ENCODE assay signal across 8 cellular contexts in the genomic region with DNA sequence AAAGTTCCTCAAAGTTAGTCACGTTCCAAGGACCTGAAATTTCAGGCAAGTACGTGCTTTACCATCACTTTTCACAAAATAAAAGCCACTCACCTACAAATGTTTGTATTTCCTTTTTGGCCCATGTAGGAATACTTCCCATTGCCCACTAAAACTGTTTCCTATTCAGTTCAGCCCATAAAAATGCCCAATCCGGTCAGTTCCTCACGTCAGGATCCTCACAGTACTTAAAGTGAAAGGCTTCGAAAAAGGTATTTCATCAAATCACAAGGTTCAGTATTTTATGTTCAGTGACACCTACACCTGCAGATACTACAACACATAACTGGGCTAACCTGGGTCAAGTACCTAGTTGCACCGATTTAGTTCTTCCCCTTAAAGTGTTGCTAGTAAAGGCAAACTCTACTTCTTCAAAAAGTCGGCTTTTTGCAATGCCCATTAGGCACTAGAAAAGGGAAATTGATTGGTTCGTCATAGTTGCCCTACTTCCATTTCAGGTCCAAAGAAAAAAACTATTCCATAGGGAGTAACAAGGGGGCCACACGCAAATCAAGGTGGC. TPM values are rescaled to one million over a fixed set of nuclear protein-coding genes. Genes with fewer than 3 reads are reported as not detected.
DNase-seq lines count a peak whose midpoint lies in the region; ATAC-seq lines count a peak whose summit lies in the region.

No MANE protein-coding gene starts in this region.

- ATAC-seq in stimulated activated naive CD8-positive, alpha-beta T cell treated with anti-CD3 and anti-CD28 coated beads, Interleukin-15, Interleukin-2, amounts not matched to agents 100 U/mL and 50 U/mL, for 24 hours, result no peak

- no peaks in the 10 kb centered on the region for H3K9me3 ChIP-seq in mononuclear cell (ENCODE audit: low read depth, low read length)

- no peaks in the 10 kb centered on the region for H3K27me3 Mint-ChIP-seq in stimulated activated naive CD8-positive, alpha-beta T cell treated with anti-CD3 and anti-CD28 coated beads, Interleukin-15, Interleukin-2, amounts not matched to agents 100 ng/mL and 50 ng/mL, for 24 hours
- peaks cover 1% of the 10 kb centered on the region for H3K27me3 Mint-ChIP-seq in dendritic cell treated with granulocyte-macrophage colony-stimulating factor and Interleukin-4, amounts not matched to agents 40 ng/mL and 50 ng/mL, for 4 days

- H3K9me3 Mint-ChIP-seq in stimulated activated naive CD8-positive, alpha-beta T cell treated with anti-CD3 and anti-CD28 coated beads, Interleukin-15, Interleukin-2, amounts not matched to agents 100 ng/mL and 50 ng/mL, for 24 hours, result no peaks in the 10 kb centered on the region
- H3K9me3 Mint-ChIP-seq in dendritic cell treated with granulocyte-macrophage colony-stimulating factor and Interleukin-4, amounts not matched to agents 40 ng/mL and 50 ng/mL, for 4 days, result no peaks in the 10 kb centered on the region

- peaks cover 37% of the 10 kb centered on the region for H3K4me1 ChIP-seq in mononuclear cell (ENCODE audit: insufficient read depth, low read length)

- peaks cover 9% of the 10 kb centered on the region for H3K36me3 Mint-ChIP-seq in stimulated activated naive CD8-positive, alpha-beta T cell treated with anti-CD3 and anti-CD28 coated beads, Interleukin-15, Interleukin-2, amounts not matched to agents 100 ng/mL and 50 ng/mL, for 24 hours (ENCODE audit: low read depth)
- peaks cover 24% of the 10 kb centered on the region for H3K36me3 Mint-ChIP-seq in dendritic cell treated with granulocyte-macrophage colony-stimulating factor and Interleukin-4, amounts not matched to agents 40 ng/mL and 50 ng/mL, for 4 days (ENCODE audit: low read depth)

- intact Hi-C loops in dendritic cell treated with granulocyte-macrophage colony-stimulating factor and Interleukin-4, amounts not matched to agents 40 ng/mL and 50 ng/mL, for 4 days (cut with micrococcal nuclease), result no loop called here

- peaks cover 59% of the 10 kb centered on the region for H3K4me1 Mint-ChIP-seq in stimulated activated naive CD8-positive, alpha-beta T cell treated with anti-CD3 and anti-CD28 coated beads, Interleukin-15, Interleukin-2, amounts not matched to agents 100 ng/mL and 50 ng/mL, for 24 hours (ENCODE audit: low read depth)
- peaks cover 35% of the 10 kb centered on the region for H3K4me1 Mint-ChIP-seq in dendritic cell treated with granulocyte-macrophage colony-stimulating factor and Interleukin-4, amounts not matched to agents 40 ng/mL and 50 ng/mL, for 4 days (ENCODE audit: low read depth)

- peak overlapping the region; percentile 96 for H3K27ac Mint-ChIP-seq in stimulated activated naive CD8-positive, alpha-beta T cell treated with anti-CD3 and anti-CD28 coated beads, Interleukin-15, Interleukin-2, amounts not matched to agents 100 ng/mL and 50 ng/mL, for 24 hours
- H3K27ac Mint-ChIP-seq in dendritic cell treated with granulocyte-macrophage colony-stimulating factor and Interleukin-4, amounts not matched to agents 40 ng/mL and 50 ng/mL, for 4 days, result peak overlapping the region; percentile 97

- peak overlapping the region; percentile 96 for H3K4me3 Mint-ChIP-seq in stimulated activated naive CD8-positive, alpha-beta T cell treated with anti-CD3 and anti-CD28 coated beads, Interleukin-15, Interleukin-2, amounts not matched to agents 100 ng/mL and 50 ng/mL, for 24 hours
- H3K4me3 Mint-ChIP-seq in dendritic cell treated with granulocyte-macrophage colony-stimulating factor and Interleukin-4, amounts not matched to agents 40 ng/mL and 50 ng/mL, for 4 days, result peak overlapping the region; percentile 90

- peak overlapping the region; percentile 85 for H3K4me3 ChIP-seq in mononuclear cell (ENCODE audit: low read length)

- no peaks in the 10 kb centered on the region for H3K27me3 ChIP-seq in mononuclear cell (ENCODE audit: insufficient read depth, low read length)

- no peak for DNase-seq in stimulated activated naive CD8-positive, alpha-beta T cell treated with anti-CD3 and anti-CD28 coated beads, Interleukin-15, Interleukin-2, amounts not matched to agents 100 U/mL and 50 U/mL, for 24 hours
- DNase-seq in RKO (ENCODE audit: low spot score), result peak; percentile 61
- DNase-seq in foreskin melanocyte, result no peak
- DNase-seq in HuH-7.5 (ENCODE audit: low spot score), result no peak
- DNase-seq in activated CD4-positive, alpha-beta T cell treated with anti-CD3 and anti-CD28 coated beads for 1 hour, result no peak

RNA-seq across cellular contexts. Expression of a gene that starts 1.1 kb away (rescaled TPM):
- 57.2 TPM for total RNA-seq in mononuclear cell
